In genomic region chr14:45253070-45253753, GRCh38 we compare ENCODE assay signal across 1 cellular context.
TF ChIP-seq lines count a peak whose summit lies in the region.

MIS18BP1 (minus strand) TSS chr14:45253202; CDS start chr14:45247286, 5,916 bp downstream.

TF ChIP-seq in GM23338, 12 proteins besides CTCF, POLR2A, EP300 and RAD21 (continued from another document):
- no peak for TF ChIP-seq ZNF462 (CRISPR knock-in tag; IDR thresholded peaks at IDR 0.05)
- TF ChIP-seq POLR2AphosphoS5 (IDR thresholded peaks at IDR 0.05; ENCODE audit: low read depth) = peak; percentile 81
- no peak; the same call in 1 of the 2 replicates for TF ChIP-seq NANOG (IDR thresholded peaks at IDR 0.05; ENCODE audit: borderline replicate concordance)
- no peak for TF ChIP-seq JUNB (IDR thresholded peaks at IDR 0.05; ENCODE audit: unreplicated experiment)
- TF ChIP-seq, protein P1, sequence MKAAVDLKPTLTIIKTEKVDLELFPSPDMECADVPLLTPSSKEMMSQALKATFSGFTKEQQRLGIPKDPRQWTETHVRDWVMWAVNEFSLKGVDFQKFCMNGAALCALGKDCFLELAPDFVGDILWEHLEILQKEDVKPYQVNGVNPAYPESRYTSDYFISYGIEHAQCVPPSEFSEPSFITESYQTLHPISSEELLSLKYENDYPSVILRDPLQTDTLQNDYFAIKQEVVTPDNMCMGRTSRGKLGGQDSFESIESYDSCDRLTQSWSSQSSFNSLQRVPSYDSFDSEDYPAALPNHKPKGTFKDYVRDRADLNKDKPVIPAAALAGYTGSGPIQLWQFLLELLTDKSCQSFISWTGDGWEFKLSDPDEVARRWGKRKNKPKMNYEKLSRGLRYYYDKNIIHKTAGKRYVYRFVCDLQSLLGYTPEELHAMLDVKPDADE (IDR thresholded peaks at IDR 0.05) = 0 out of 2 replicates have a peak, but pooled peaks have one; percentile 28
